In genomic region chr11:10295056-10295901, GRCh38 we compare ENCODE assay signal across 8 cellular contexts. TPM values are rescaled to one million over a fixed set of nuclear protein-coding genes. Genes with fewer than 3 reads are reported as not detected.
DNase-seq lines count a peak whose midpoint lies in the region; ATAC-seq, FAIRE-seq and TF ChIP-seq lines count a peak whose summit lies in the region.

No MANE protein-coding gene starts in this region.

- no peak for TF ChIP-seq POLR2A in GM18505 (IDR thresholded peaks at IDR 0.05; ENCODE audit: borderline replicate concordance, extremely low read depth, insufficient read depth, insufficient read length)

- ATAC-seq in activated CD4-positive, alpha-beta T cell treated with anti-CD3 and anti-CD28 coated beads for 36 hours = no peak
- ATAC-seq in activated CD8-positive, alpha-beta T cell treated with anti-CD3 and anti-CD28 coated beads, Interleukin-2, amount 10 ng/mL, durations not matched to agents 7 days and 5 days = no peak
- ATAC-seq in GM18505 (IDR thresholded peaks at IDR 0.05; ENCODE audit: unreplicated experiment) = no peak
- ATAC-seq in GM19395 (IDR thresholded peaks at IDR 0.05; ENCODE audit: unreplicated experiment) = no peak

- FAIRE-seq in keratinocyte (lab: Jason Lieb, UNC) (no peak), urothelium cell line (lab: Jason Lieb, UNC) (no peak)

- no peaks in the 10 kb centered on the region for H3K27me3 ChIP-seq in keratinocyte (ENCODE audit: control insufficient read depth, extremely low read depth, insufficient read depth, low read length)
- H3K27me3 ChIP-seq in subcutaneous abdominal adipose tissue (ENCODE audit: control insufficient read depth in 5 of 5, insufficient read depth in 4 of 5, low read length in 5 of 5) = no peaks in the 10 kb centered on the region

- H3K27me3 Mint-ChIP-seq in activated CD4-positive, alpha-beta T cell treated with anti-CD3 and anti-CD28 coated beads for 36 hours = peaks cover 38% of the 10 kb centered on the region
- peaks cover 55% of the 10 kb centered on the region for H3K27me3 Mint-ChIP-seq in activated CD8-positive, alpha-beta T cell treated with anti-CD3 and anti-CD28 coated beads, Interleukin-2, amount 10 ng/mL, durations not matched to agents 7 days and 5 days (ENCODE audit: low read depth)

- no peak overlapping the region for H3K27ac Mint-ChIP-seq in activated CD4-positive, alpha-beta T cell treated with anti-CD3 and anti-CD28 coated beads for 36 hours
- H3K27ac Mint-ChIP-seq in activated CD8-positive, alpha-beta T cell treated with anti-CD3 and anti-CD28 coated beads, Interleukin-2, amount 10 ng/mL, durations not matched to agents 7 days and 5 days = no peak overlapping the region

- no peaks in the 10 kb centered on the region for H4K20me1 ChIP-seq in keratinocyte (ENCODE audit: control insufficient read depth, extremely low read depth, insufficient read depth, low read length)

- H3K36me3 ChIP-seq in keratinocyte (ENCODE audit: control insufficient read depth in 2 of 2, extremely low read depth in 1 of 2, insufficient read depth in 2 of 2, low read length in 2 of 2) (peaks cover 0 to 4% of the 10 kb centered on the region in 2 experiments), subcutaneous abdominal adipose tissue (ENCODE audit: control insufficient read depth in 5 of 5, insufficient read depth in 5 of 5, low read length in 5 of 5) (peaks cover 0 to 4% (median 0%) of the 10 kb centered on the region in 5 donors)

- H3K27ac ChIP-seq in keratinocyte (ENCODE audit: control insufficient read depth, insufficient read depth, low read length) (peak overlapping the region; percentile 24), subcutaneous abdominal adipose tissue (ENCODE audit: low read depth, low read length) (peak overlapping the region; percentile 97)

- TF ChIP-seq CTCF in keratinocyte (optimal IDR thresholded peaks at IDR 0.05 in 1 of 3, IDR thresholded peaks at IDR 0.05 in 1 of 3, conservative IDR thresholded peaks at IDR 0.05 in 1 of 3; ENCODE audit: extremely low read depth in 1 of 3, insufficient read depth in 2 of 3, low read length in 3 of 3) = no peak

- H3K4me3 Mint-ChIP-seq in activated CD4-positive, alpha-beta T cell treated with anti-CD3 and anti-CD28 coated beads for 36 hours = peak overlapping the region; percentile 63
- peak overlapping the region; percentile 66 for H3K4me3 Mint-ChIP-seq in activated CD8-positive, alpha-beta T cell treated with anti-CD3 and anti-CD28 coated beads, Interleukin-2, amount 10 ng/mL, durations not matched to agents 7 days and 5 days

- H3K9me3 Mint-ChIP-seq in activated CD4-positive, alpha-beta T cell treated with anti-CD3 and anti-CD28 coated beads for 36 hours (ENCODE audit: low read depth) = no peaks in the 10 kb centered on the region
- no peaks in the 10 kb centered on the region for H3K9me3 Mint-ChIP-seq in activated CD8-positive, alpha-beta T cell treated with anti-CD3 and anti-CD28 coated beads, Interleukin-2, amount 10 ng/mL, durations not matched to agents 7 days and 5 days (ENCODE audit: insufficient read depth)

- no peaks in the 10 kb centered on the region for H3K9me1 ChIP-seq in keratinocyte (ENCODE audit: control insufficient read depth, extremely low read depth, insufficient read depth, low read length)

- CTCF ChIA-PET in activated CD4-positive, alpha-beta T cell treated with anti-CD3 and anti-CD28 coated beads for 36 hours (lab: Charles Lee) = interaction anchor here (0.5 to 1.3 kb wide), 6 partner anchors 9 to 561 kb away, joined by 3 to 5 read pairs (median 4); no protein-coding TSS in a partner anchor
- CTCF ChIA-PET in activated CD8-positive, alpha-beta T cell treated with anti-CD3 and anti-CD28 coated beads, Interleukin-2, amount 10 ng/mL, durations not matched to agents 7 days and 5 days (lab: Charles Lee) = interaction anchor here (1.0 to 3.2 kb wide), 5 partner anchors 9 to 246 kb away, joined by 3 to 22 read pairs (median 4); partner anchors contain the start of genes ADM and RNF141

- no peak for DNase-seq in activated CD4-positive, alpha-beta T cell treated with anti-CD3 and anti-CD28 coated beads for 36 hours
- no peak for DNase-seq in activated CD4-positive, alpha-beta T cell treated with anti-CD3 and anti-CD28 coated beads, Interleukin-2, amount 50 U/mL, for 4 hours
- DNase-seq in activated CD8-positive, alpha-beta T cell treated with anti-CD3 and anti-CD28 coated beads, Interleukin-2, amount 10 ng/mL, durations not matched to agents 7 days and 5 days = no peak
- DNase-seq in keratinocyte (ENCODE audit: low read depth, low spot score) (no peak), urothelium cell line (ENCODE audit: low spot score) (no peak)

- H3K79me2 ChIP-seq in keratinocyte (ENCODE audit: control insufficient read depth, insufficient read depth, low read length) = peaks cover 28% of the 10 kb centered on the region

- H3K9me3 ChIP-seq in keratinocyte (ENCODE audit: control insufficient read depth, low read depth, low read length) (no peaks in the 10 kb centered on the region), subcutaneous abdominal adipose tissue (ENCODE audit: control insufficient read depth in 5 of 5, low read length in 5 of 5) (no peaks in the 10 kb centered on the region)

- dilution Hi-C loops in keratinocyte (cut with MboI; ENCODE audit: extremely low pct_ligation_motif_present, low sequenced_read_pairs) = no loop called here

- H3K4me2 ChIP-seq in keratinocyte (ENCODE audit: control insufficient read depth, extremely low read depth, insufficient read depth, low read depth, low read length) = peak overlapping the region; percentile 93

- H2AFZ ChIP-seq in keratinocyte (ENCODE audit: control insufficient read depth, low read length) = peak overlapping the region; percentile 89

- intact Hi-C loops in activated CD4-positive, alpha-beta T cell treated with anti-CD3 and anti-CD28 coated beads for 36 hours (cut with DNase I, micrococcal nuclease) = no loop called here

- POLR2A ChIA-PET in activated CD4-positive, alpha-beta T cell treated with anti-CD3 and anti-CD28 coated beads for 36 hours (lab: Charles Lee) = interaction anchor here (0.6 kb wide), 1 partner anchor 13 kb away, joined by 6 read pairs; no protein-coding TSS in a partner anchor
- POLR2A ChIA-PET in activated CD8-positive, alpha-beta T cell treated with anti-CD3 and anti-CD28 coated beads, Interleukin-2, amount 10 ng/mL, durations not matched to agents 7 days and 5 days (lab: Charles Lee) = interaction anchor here (0.6 kb wide), 1 partner anchor 638 kb away, joined by 3 read pairs; no protein-coding TSS in a partner anchor

- H3K4me1 Mint-ChIP-seq in activated CD4-positive, alpha-beta T cell treated with anti-CD3 and anti-CD28 coated beads for 36 hours = peaks cover 43% of the 10 kb centered on the region
- peaks cover 28% of the 10 kb centered on the region for H3K4me1 Mint-ChIP-seq in activated CD8-positive, alpha-beta T cell treated with anti-CD3 and anti-CD28 coated beads, Interleukin-2, amount 10 ng/mL, durations not matched to agents 7 days and 5 days (ENCODE audit: low read depth)

- H3K36me3 Mint-ChIP-seq in activated CD4-positive, alpha-beta T cell treated with anti-CD3 and anti-CD28 coated beads for 36 hours (ENCODE audit: low read depth) = no peaks in the 10 kb centered on the region
- H3K36me3 Mint-ChIP-seq in activated CD8-positive, alpha-beta T cell treated with anti-CD3 and anti-CD28 coated beads, Interleukin-2, amount 10 ng/mL, durations not matched to agents 7 days and 5 days (ENCODE audit: low read depth) = no peaks in the 10 kb centered on the region

- H3K4me3 ChIP-seq in keratinocyte (ENCODE audit: control insufficient read depth in 2 of 3, extremely low read depth in 1 of 3, insufficient read depth in 2 of 3, low read depth in 1 of 3, low read length in 3 of 3) (peak overlapping the region; percentile 68 to 94 (median 74)), subcutaneous abdominal adipose tissue (ENCODE audit: low read depth in 1 of 5, low read length in 5 of 5) (peak overlapping the region; percentile 31 to 89 (median 85))

- H3K9ac ChIP-seq in keratinocyte (ENCODE audit: control insufficient read depth, extremely low read depth, insufficient read depth, low read length) (peak overlapping the region; percentile 87), subcutaneous abdominal adipose tissue (ENCODE audit: low read length in 5 of 5) (peak overlapping the region in 2 of 5 donors; percentile 83 to 94)

- H3K4me1 ChIP-seq in keratinocyte (ENCODE audit: control insufficient read depth, extremely low read depth, insufficient read depth, low read length) (peaks cover 26% of the 10 kb centered on the region), subcutaneous abdominal adipose tissue (ENCODE audit: control insufficient read depth in 5 of 5, insufficient read depth in 5 of 5, low read length in 5 of 5) (peaks cover 5 to 33% (median 23%) of the 10 kb centered on the region in 5 donors)

RNA-seq across cellular contexts. Expression of gene SBF2, which starts 1.3 kb away (rescaled TPM):
- total RNA-seq in activated CD4-positive, alpha-beta T cell treated with anti-CD3 and anti-CD28 coated beads for 36 hours = 1 to 10 TPM; 7.1 to 8.1 TPM
- 1 to 10 TPM; 5.1 to 5.9 TPM for total RNA-seq in activated CD8-positive, alpha-beta T cell treated with anti-CD3 and anti-CD28 coated beads, Interleukin-2, amount 10 ng/mL, durations not matched to agents 7 days and 5 days
- polyA plus RNA-seq in keratinocyte = 24.2 to 25.0 TPM (median 24.5 TPM) in 3 replicates
- polyA plus RNA-seq in keratinocyte (2011; ENCODE audit: low read depth) = 14.0 TPM
- polyA plus RNA-seq in keratinocyte (2011; cell fraction: cytosol; rRNA removed) = 14.8 and 26.0 TPM in 2 replicates
- polyA plus RNA-seq in keratinocyte (2011; cell fraction: nucleus; rRNA removed) = 29.4 and 32.0 TPM in 2 replicates
- 10.7 and 12.4 TPM in 2 replicates for polyA plus RNA-seq in keratinocyte (2012; ENCODE audit: low replicate concordance)
- 34.8 to 59.7 TPM (median 51.4 TPM) in 3 replicates for polyA minus RNA-seq in keratinocyte
- polyA minus RNA-seq in keratinocyte (2011; cell fraction: cytosol; rRNA and poly(A)+ RNA removed) = 27.0 TPM
- 34.6 and 64.8 TPM in 2 replicates for polyA minus RNA-seq in keratinocyte (2011; cell fraction: nucleus; rRNA and poly(A)+ RNA removed)

RNA-seq across cellular contexts. Expression of gene ADM, which starts 9.6 kb away (rescaled TPM):
- total RNA-seq in activated CD4-positive, alpha-beta T cell treated with anti-CD3 and anti-CD28 coated beads for 36 hours = 10 to 100 TPM; 11.7 to 14.4 TPM
- total RNA-seq in activated CD8-positive, alpha-beta T cell treated with anti-CD3 and anti-CD28 coated beads, Interleukin-2, amount 10 ng/mL, durations not matched to agents 7 days and 5 days = 1 to 10 TPM; 3.6 to 3.9 TPM
- polyA plus RNA-seq in keratinocyte = 52.6 to 115 TPM (median 57.9 TPM) in 3 replicates
- polyA plus RNA-seq in keratinocyte (2011; ENCODE audit: low read depth) = 60.1 TPM
- polyA plus RNA-seq in keratinocyte (2011; cell fraction: cytosol; rRNA removed) = 14.1 and 22.5 TPM in 2 replicates
- polyA plus RNA-seq in keratinocyte (2011; cell fraction: nucleus; rRNA removed) = 155 and 157 TPM in 2 replicates
- polyA plus RNA-seq in keratinocyte (2012; ENCODE audit: low replicate concordance) = 48.0 and 252 TPM in 2 replicates
- 47.4 to 113 TPM (median 49.9 TPM) in 3 replicates for polyA minus RNA-seq in keratinocyte
- 21.1 TPM for polyA minus RNA-seq in keratinocyte (2011; cell fraction: cytosol; rRNA and poly(A)+ RNA removed)
- polyA minus RNA-seq in keratinocyte (2011; cell fraction: nucleus; rRNA and poly(A)+ RNA removed) = 110 and 123 TPM in 2 replicates
